In the genomic region with DNA sequence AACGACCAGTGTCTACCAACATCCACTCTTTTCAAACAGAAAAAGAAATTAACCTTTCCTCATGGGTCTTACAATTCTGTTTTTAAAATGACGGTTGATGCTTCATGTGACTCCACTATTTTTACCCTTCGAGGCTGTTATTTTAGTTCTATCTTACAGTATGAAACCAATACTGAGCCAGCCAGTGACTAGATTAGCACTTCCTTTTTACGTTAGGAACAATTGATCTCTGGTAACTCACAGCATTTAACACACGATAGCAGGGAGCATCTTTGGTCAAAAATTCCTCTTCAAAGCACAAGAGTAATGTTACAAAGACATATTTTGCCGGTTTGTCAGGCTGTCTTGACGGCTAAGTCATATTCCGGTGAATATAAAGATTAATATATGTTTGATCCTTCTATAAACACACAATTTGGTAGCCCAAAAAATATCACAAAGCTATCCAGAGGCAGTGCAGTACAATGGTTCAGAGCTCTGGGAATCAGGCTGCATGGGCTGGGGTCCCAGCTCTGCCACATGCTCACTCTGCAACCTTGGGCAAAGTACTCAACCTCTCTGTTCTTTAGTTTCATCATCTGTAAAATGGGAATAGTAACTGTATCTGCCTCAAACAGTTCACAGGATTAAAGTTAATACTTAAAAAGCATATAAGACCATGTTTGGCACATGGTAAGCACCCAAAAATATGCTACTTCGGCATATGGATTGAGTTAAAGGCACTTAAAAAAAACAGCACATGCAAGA, we compare ENCODE assay signal across 10 cellular contexts.
DNase-seq lines count a peak whose midpoint lies in the region; ATAC-seq, FAIRE-seq and TF ChIP-seq lines count a peak whose summit lies in the region.
"Had no signal": no experiment of that assay in that cellular context is flagged by ENCODE, and none has a peak within 500 bp of the region (broad histone marks: within the 10 kb centered on the region; RNA-seq: fewer than 3 reads in every experiment).

No MANE protein-coding gene starts in this region.

- DNase-seq in GM19239 (ENCODE audit: insufficient read length, low spot score) (no peak), NCI-H82 treated with DMSO at 0.1 percent for 48 hours (lab: John Stamatoyannopoulos, UW; ENCODE audit: unreplicated experiment) (no peak), prostate gland (ENCODE audit: low spot score) (no peak), HPDE6-E6E7 (ENCODE audit: extremely low spot score) (no peak), RKO (ENCODE audit: low spot score) (no peak)
- DNase-seq: Peyer's patch, uterus had no signal

- intact Hi-C loops in prostate gland (cut with DNase I): no loop called here

- H3K36me3 ChIP-seq in DOHH2 (ENCODE audit: control insufficient read depth, low read length) (no peaks in the 10 kb centered on the region), prostate gland (no peaks in the 10 kb centered on the region)
- H3K36me3 ChIP-seq: Peyer's patch, uterus had no signal

- H3K4me3 ChIP-seq in DOHH2 (ENCODE audit: low read length) (peak overlapping the region; percentile 74), prostate gland (no peak overlapping the region)
- H3K4me3 ChIP-seq: Peyer's patch, uterus had no signal

- no peaks in the 10 kb centered on the region for H3K9me3 ChIP-seq in DOHH2 (ENCODE audit: control insufficient read depth, insufficient read depth, low read length)
- H3K9me3 ChIP-seq in prostate gland: no peaks in the 10 kb centered on the region
- H3K9me3 ChIP-seq: Peyer's patch, uterus had no signal

- H3K27ac ChIP-seq in DOHH2 (ENCODE audit: low read depth, low read length) (peak overlapping the region; percentile 88), prostate gland (no peak overlapping the region)
- H3K27ac ChIP-seq: uterus had no signal

- FAIRE-seq in GM19239 (lab: Jason Lieb, UNC): peak; percentile 98

- H3K4me2 ChIP-seq in DOHH2 (ENCODE audit: low read length): peak overlapping the region; percentile 84

- TF ChIP-seq POLR2A in prostate gland (IDR thresholded peaks at IDR 0.05): no peak

- TF ChIP-seq CTCF in DOHH2 (IDR thresholded peaks at IDR 0.05; ENCODE audit: low read depth, low read length, poor library complexity, severe bottlenecking) (no peak), prostate gland (IDR thresholded peaks at IDR 0.05) (no peak)

- H3F3A ChIP-seq in DOHH2 (ENCODE audit: control insufficient read depth, insufficient read depth): peaks cover 17% of the 10 kb centered on the region

- ATAC-seq in HG02763 (IDR thresholded peaks at IDR 0.05; ENCODE audit: unreplicated experiment) (peak; percentile 63), HG03558 (IDR thresholded peaks at IDR 0.05; ENCODE audit: extremely low read depth, unreplicated experiment) (peak; percentile 54)

- H4K20me1 ChIP-seq in DOHH2 (ENCODE audit: control insufficient read depth, insufficient read depth, low read depth, low read length): no peaks in the 10 kb centered on the region

- no peaks in the 10 kb centered on the region for H3K9me2 ChIP-seq in DOHH2 (replicated peaks; ENCODE audit: control insufficient read depth, low read length)

- H3K79me2 ChIP-seq in DOHH2 (ENCODE audit: control insufficient read depth, low read length): peaks cover 72% of the 10 kb centered on the region

- WGBS in prostate gland: 84% methylated on average over 9 of the region's 9 CpGs

- peaks cover 98% of the 10 kb centered on the region for H3K4me1 ChIP-seq in DOHH2 (ENCODE audit: control insufficient read depth, low read length)
- no peaks in the 10 kb centered on the region for H3K4me1 ChIP-seq in prostate gland (replicated peaks)

- no peaks in the 10 kb centered on the region for H3K27me3 ChIP-seq in DOHH2 (ENCODE audit: control insufficient read depth, low read length)
- no peaks in the 10 kb centered on the region for H3K27me3 ChIP-seq in prostate gland (replicated peaks; ENCODE audit: insufficient read depth)
- H3K27me3 ChIP-seq: Peyer's patch, uterus had no signal
